14 cellular contexts compared by ENCODE assay signal in the genomic region with DNA sequence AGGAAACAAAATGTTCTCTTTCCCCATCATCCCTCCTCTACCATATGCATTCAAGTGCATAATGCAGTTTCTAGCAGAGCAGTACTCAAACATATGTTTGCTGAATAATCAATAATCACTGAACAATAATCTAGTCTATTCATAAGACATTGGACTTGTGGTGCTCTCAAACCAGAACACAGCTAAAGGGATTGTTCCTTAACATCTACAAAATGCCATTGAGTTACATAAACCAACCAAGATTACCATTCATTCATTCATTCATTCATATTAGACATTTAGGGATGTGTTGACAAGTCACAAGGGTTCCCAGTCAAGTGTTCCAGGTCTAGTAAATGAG. TPM values are rescaled to one million over a fixed set of nuclear protein-coding genes. Genes with fewer than 3 reads are reported as not detected.
DNase-seq lines count a peak whose midpoint lies in the region; ATAC-seq and TF ChIP-seq lines count a peak whose summit lies in the region.
"Had no signal": no experiment of that assay in that cellular context is flagged by ENCODE, and none has a peak within 500 bp of the region (broad histone marks: within the 10 kb centered on the region; RNA-seq: fewer than 3 reads in every experiment).

No MANE protein-coding gene starts in this region.

- H3K18ac ChIP-seq in H9 (ENCODE audit: insufficient read length, low read depth, low read length), result no peak overlapping the region

- H2AK5ac ChIP-seq in H9 (ENCODE audit: insufficient read length, low read length), result no peak overlapping the region

- H4K91ac ChIP-seq in H9 (ENCODE audit: insufficient read length, low read depth, low read length), result no peak overlapping the region

- H3K9ac ChIP-seq in BLaER1 treated with 17β-estradiol and CSF1 and Interleukin-3, amounts not matched to agents 10 nM and 100 nM, result peak overlapping the region in 1 of 11 experiments; percentile 53; a peak in 2 of 22 replicates
- H3K9ac ChIP-seq in neural progenitor cell (no peak overlapping the region), H9 (ENCODE audit: extremely low read depth, insufficient read length, low read length) (no peak overlapping the region)

- H3K79me2 ChIP-seq in DOHH2 (ENCODE audit: control insufficient read depth, low read length) (peaks cover 72% of the 10 kb centered on the region), neural progenitor cell (ENCODE audit: low read depth) (peaks cover 57% of the 10 kb centered on the region), H9 (ENCODE audit: insufficient read depth, low read length) (peaks cover 6% of the 10 kb centered on the region; the same call in 1 of the 2 replicates)

- peak overlapping the region in 8 of 11 experiments; percentile 49 to 81 (median 64); a peak in 14 of 22 replicates for H3K27ac ChIP-seq in BLaER1 treated with 17β-estradiol and CSF1 and Interleukin-3, amounts not matched to agents 10 nM and 100 nM
- H3K27ac ChIP-seq in DOHH2 (ENCODE audit: low read depth, low read length) (no peak overlapping the region), neural progenitor cell (no peak overlapping the region), H9 (ENCODE audit: insufficient read length, low read depth, low read length) (no peak overlapping the region)

- H4K8ac ChIP-seq in H9 (replicated peaks; ENCODE audit: insufficient read length, low read depth, low read length), result no peak overlapping the region

- peaks cover 6% of the 10 kb centered on the region for H3K23me2 ChIP-seq in H9 (ENCODE audit: insufficient read length, low read depth, low read length, poor library complexity, severe bottlenecking)

- H4K5ac ChIP-seq in H9 (ENCODE audit: insufficient read length, low read depth, low read length), result no peak overlapping the region

- ATAC-seq in naive B cell (ENCODE audit: low read depth in 2 of 2), result no peak
- no peak for ATAC-seq in GM21529 (IDR thresholded peaks at IDR 0.05; ENCODE audit: unreplicated experiment)
- ATAC-seq in GM18498 (IDR thresholded peaks at IDR 0.05; ENCODE audit: unreplicated experiment), result no peak
- ATAC-seq: GM23338 had no signal

- H3K36me3 ChIP-seq in BLaER1 treated with 17β-estradiol and CSF1 and Interleukin-3, amounts not matched to agents 10 nM and 100 nM, result peaks cover 0 to 6% (median under 1%) of the 10 kb centered on the region in 11 experiments; a peak in 14 of 22 replicates
- H3K36me3 ChIP-seq in DOHH2 (ENCODE audit: control insufficient read depth, low read length) (peaks cover 28% of the 10 kb centered on the region), neural progenitor cell (no peaks in the 10 kb centered on the region)

- H2AFZ ChIP-seq in neural progenitor cell (replicated peaks) (no peak overlapping the region), H9 (ENCODE audit: low read length) (no peak overlapping the region)
- H2AFZ ChIP-seq: GM23338 had no signal

- H3K27me3 Mint-ChIP-seq in activated T-helper 2 cell treated with anti-CD3 and anti-CD28 coated beads, Interferon-gamma antibody, Interleukin-2, Interleukin-4, amounts not matched to agents 10 μg/mL and 5 μg/mL and 100 μg/mL, durations not matched to agents 14 hours and 24 hours and 36 hours (ENCODE audit: low read depth), result no peaks in the 10 kb centered on the region
- H3K27me3 Mint-ChIP-seq in naive B cell (no peaks in the 10 kb centered on the region), neural progenitor cell (ENCODE audit: insufficient read depth, low read depth) (peaks cover 4% of the 10 kb centered on the region), H9 (ENCODE audit: low read depth) (no peaks in the 10 kb centered on the region; the same call in 1 of the 2 replicates)

- H2BK15ac ChIP-seq in H9 (ENCODE audit: low read depth, low read length), result no peak overlapping the region

- no peaks in the 10 kb centered on the region for H3K9me3 ChIP-seq in BLaER1 treated with 17β-estradiol and CSF1 and Interleukin-3, amounts not matched to agents 10 nM and 100 nM (replicated peaks in 1 of 11)
- H3K9me3 ChIP-seq in DOHH2 (ENCODE audit: control insufficient read depth, insufficient read depth, low read length) (no peaks in the 10 kb centered on the region), neural progenitor cell (ENCODE audit: low read depth) (no peaks in the 10 kb centered on the region), H9 (ENCODE audit: control insufficient read depth, low read depth, low read length) (no peaks in the 10 kb centered on the region)

- H3K79me1 ChIP-seq in H9 (ENCODE audit: insufficient read depth, low read depth, low read length, poor library complexity, severe bottlenecking), result peaks cover 2% of the 10 kb centered on the region

- H3K9me2 ChIP-seq in DOHH2 (replicated peaks; ENCODE audit: control insufficient read depth, low read length), result no peaks in the 10 kb centered on the region

- no peak overlapping the region for H2BK12ac ChIP-seq in H9 (ENCODE audit: insufficient read length, low read depth, low read length)

- H3K56ac ChIP-seq in H9 (ENCODE audit: insufficient read length, low read depth, low read length), result no peak overlapping the region

- peaks cover 18 to 40% (median 25%) of the 10 kb centered on the region in 10 experiments for H3K4me1 ChIP-seq in BLaER1 treated with 17β-estradiol and CSF1 and Interleukin-3, amounts not matched to agents 10 nM and 100 nM
- H3K4me1 ChIP-seq in DOHH2 (ENCODE audit: control insufficient read depth, low read length) (peaks cover 30% of the 10 kb centered on the region), neural progenitor cell (peaks cover 7% of the 10 kb centered on the region), H9 (ENCODE audit: insufficient read depth, low read length) (no peaks in the 10 kb centered on the region)

- peaks cover 0 to 5% (median 0%) of the 10 kb centered on the region in 11 experiments; a peak in 6 of 22 replicates for H4K20me1 ChIP-seq in BLaER1 treated with 17β-estradiol and CSF1 and Interleukin-3, amounts not matched to agents 10 nM and 100 nM
- H4K20me1 ChIP-seq in DOHH2 (ENCODE audit: control insufficient read depth, insufficient read depth, low read depth, low read length), result no peaks in the 10 kb centered on the region; the same call in 1 of the 2 replicates
- H4K20me1 ChIP-seq in neural progenitor cell (ENCODE audit: low read depth), result peaks cover 10% of the 10 kb centered on the region
- H4K20me1 ChIP-seq in H9 (ENCODE audit: control insufficient read depth, insufficient read depth, insufficient read length), result no peaks in the 10 kb centered on the region

- no peak overlapping the region for H3T11ph ChIP-seq in H9 (ENCODE audit: low read length)

- peak overlapping the region; percentile 35 for H3K4me3 Mint-ChIP-seq in activated T-helper 2 cell treated with anti-CD3 and anti-CD28 coated beads, Interferon-gamma antibody, Interleukin-2, Interleukin-4, amounts not matched to agents 10 μg/mL and 5 μg/mL and 100 μg/mL, durations not matched to agents 14 hours and 24 hours and 36 hours (ENCODE audit: low read depth)
- H3K4me3 Mint-ChIP-seq in naive B cell (peak overlapping the region in 7 of 8 donors; percentile 2 to 91 (median 31)), neural progenitor cell (no peak overlapping the region), H9 (no peak overlapping the region)
- H3K4me3 Mint-ChIP-seq: GM23338 had no signal

- H3K9me3 Mint-ChIP-seq in activated T-helper 2 cell treated with anti-CD3 and anti-CD28 coated beads, Interferon-gamma antibody, Interleukin-2, Interleukin-4, amounts not matched to agents 10 μg/mL and 5 μg/mL and 100 μg/mL, durations not matched to agents 14 hours and 24 hours and 36 hours, result no peaks in the 10 kb centered on the region
- H3K9me3 Mint-ChIP-seq in naive B cell, result peaks cover 0 to 5% (median 0%) of the 10 kb centered on the region in 7 donors
- no peaks in the 10 kb centered on the region for H3K9me3 Mint-ChIP-seq in neural progenitor cell
- H3K9me3 Mint-ChIP-seq in H9, result no peaks in the 10 kb centered on the region; a peak in 1 of 5 replicates
- H3K9me3 Mint-ChIP-seq: GM23338 had no signal

- peak overlapping the region; percentile 54 for H3K27ac Mint-ChIP-seq in activated T-helper 2 cell treated with anti-CD3 and anti-CD28 coated beads, Interferon-gamma antibody, Interleukin-2, Interleukin-4, amounts not matched to agents 10 μg/mL and 5 μg/mL and 100 μg/mL, durations not matched to agents 14 hours and 24 hours and 36 hours
- H3K27ac Mint-ChIP-seq in naive B cell, result peak overlapping the region in 4 of 6 donors; percentile 42 to 84 (median 66)
- no peak overlapping the region for H3K27ac Mint-ChIP-seq in neural progenitor cell
- H3K27ac Mint-ChIP-seq in H9, result no peak overlapping the region
- H3K27ac Mint-ChIP-seq: GM23338 had no signal

- intact Hi-C loops in activated T-helper 2 cell treated with anti-CD3 and anti-CD28 coated beads, Interferon-gamma antibody, Interleukin-2, Interleukin-4, amounts not matched to agents 10 μg/mL and 5 μg/mL and 100 μg/mL, durations not matched to agents 14 hours and 24 hours and 36 hours (cut with micrococcal nuclease), result no loop called here

- H2BK20ac ChIP-seq in H9 (ENCODE audit: low read depth, low read length, poor library complexity, severe bottlenecking), result no peak overlapping the region

- H2BK120ac ChIP-seq in H9 (ENCODE audit: low read depth, low read length, poor library complexity, severe bottlenecking), result no peak overlapping the region

- peaks cover 34% of the 10 kb centered on the region for H3K36me3 Mint-ChIP-seq in activated T-helper 2 cell treated with anti-CD3 and anti-CD28 coated beads, Interferon-gamma antibody, Interleukin-2, Interleukin-4, amounts not matched to agents 10 μg/mL and 5 μg/mL and 100 μg/mL, durations not matched to agents 14 hours and 24 hours and 36 hours (ENCODE audit: low read depth)
- H3K36me3 Mint-ChIP-seq in naive B cell (peaks cover 3 to 4% of the 10 kb centered on the region in 2 donors), neural progenitor cell (peaks cover 22% of the 10 kb centered on the region), H9 (ENCODE audit: insufficient read depth in 1 of 3, low read depth in 3 of 3) (peaks cover 7 to 23% (median 12%) of the 10 kb centered on the region in 3 experiments)

- no peak overlapping the region for H3K4ac ChIP-seq in H9 (ENCODE audit: low read depth, low read length)

- TF ChIP-seq CTCF in DOHH2 (IDR thresholded peaks at IDR 0.05; ENCODE audit: low read depth, low read length, poor library complexity, severe bottlenecking), result no peak
- no peak for TF ChIP-seq CTCF in neural progenitor cell (IDR thresholded peaks at IDR 0.05)
- no peak for TF ChIP-seq CTCF in H9 (conservative IDR thresholded peaks at IDR 0.05)

- H3K4me1 Mint-ChIP-seq in activated T-helper 2 cell treated with anti-CD3 and anti-CD28 coated beads, Interferon-gamma antibody, Interleukin-2, Interleukin-4, amounts not matched to agents 10 μg/mL and 5 μg/mL and 100 μg/mL, durations not matched to agents 14 hours and 24 hours and 36 hours (ENCODE audit: low read depth), result peaks cover 31% of the 10 kb centered on the region
- H3K4me1 Mint-ChIP-seq in naive B cell (peaks cover 33 to 60% (median 46%) of the 10 kb centered on the region in 3 donors), neural progenitor cell (peaks cover 28% of the 10 kb centered on the region), H9 (peaks cover 19 to 23% of the 10 kb centered on the region in 2 experiments)

- H3K23ac ChIP-seq in H9 (ENCODE audit: insufficient read length, low read depth, low read length), result no peak overlapping the region

- H3F3A ChIP-seq in DOHH2 (ENCODE audit: control insufficient read depth, insufficient read depth) (peaks cover 13% of the 10 kb centered on the region), neural progenitor cell (ENCODE audit: low read depth) (peaks cover 30% of the 10 kb centered on the region)

- no peaks in the 10 kb centered on the region for H3K27me3 ChIP-seq in BLaER1 treated with 17β-estradiol and CSF1 and Interleukin-3, amounts not matched to agents 10 nM and 100 nM
- no peaks in the 10 kb centered on the region for H3K27me3 ChIP-seq in DOHH2 (ENCODE audit: control insufficient read depth, low read length)
- H3K27me3 ChIP-seq in neural progenitor cell, result no peaks in the 10 kb centered on the region
- no peaks in the 10 kb centered on the region for H3K27me3 ChIP-seq in H9 (ENCODE audit: insufficient read depth, low read length)

- no peak overlapping the region for H2BK5ac ChIP-seq in H9 (ENCODE audit: insufficient read length, low read length)

- no peak for DNase-seq in activated T-helper 2 cell treated with anti-CD3 and anti-CD28 coated beads, Interferon-gamma antibody, Interleukin-2, Interleukin-4, amounts not matched to agents 10 μg/mL and 5 μg/mL and 100 μg/mL, durations not matched to agents 14 hours and 24 hours and 36 hours (ENCODE audit: low spot score)
- no peak for DNase-seq in naive B cell
- DNase-seq in neural progenitor cell (ENCODE audit: low spot score), result no peak
- DNase-seq in H9, result no peak
- DNase-seq: COR-L47, islet precursor cell, NCI-H2081, retina, SHP77 treated with DMSO at 0.1 percent for 48 hours had no signal

- H3K14ac ChIP-seq in H9 (ENCODE audit: insufficient read depth, low read length), result no peak overlapping the region

- H3K4me3 ChIP-seq in BLaER1 treated with 17β-estradiol and CSF1 and Interleukin-3, amounts not matched to agents 10 nM and 100 nM, result no peak overlapping the region; a peak in 1 of 20 replicates
- H3K4me3 ChIP-seq in DOHH2 (ENCODE audit: low read length), result peak overlapping the region; percentile 44
- H3K4me3 ChIP-seq in neural progenitor cell, result no peak overlapping the region
- H3K4me3 ChIP-seq: GM23338 had no signal

- peak overlapping the region; percentile 40 to 91 (median 69) for H3K4me2 ChIP-seq in BLaER1 treated with 17β-estradiol and CSF1 and Interleukin-3, amounts not matched to agents 10 nM and 100 nM
- peak overlapping the region; percentile 59 for H3K4me2 ChIP-seq in DOHH2 (ENCODE audit: low read length)
- no peak overlapping the region for H3K4me2 ChIP-seq in neural progenitor cell
- no peak overlapping the region for H3K4me2 ChIP-seq in H9 (ENCODE audit: insufficient read depth, insufficient read length, low read length)
- H3K4me2 ChIP-seq: GM23338 had no signal

RNA-seq across cellular contexts. Expression of a gene that starts 3.9 kb away (rescaled TPM):
- 12.0 and 12.3 TPM in 2 replicates for total RNA-seq in activated T-helper 2 cell treated with anti-CD3 and anti-CD28 coated beads, Interferon-gamma antibody, Interleukin-2, Interleukin-4, amounts not matched to agents 10 μg/mL and 5 μg/mL and 100 μg/mL, durations not matched to agents 14 hours and 24 hours and 36 hours
- polyA plus RNA-seq in naive B cell (ENCODE audit: low read depth in 6 of 6), result 1 to 10 TPM in 4 of 6 donors, under 1 TPM in 1, not detected in 1; 0.90 to 3.5 (median 1.6) TPM
- 23.2 and 24.6 TPM in 2 replicates for total RNA-seq in neural progenitor cell (ENCODE audit: low replicate concordance)
- total RNA-seq in H9 (2021), result 8.0 and 9.2 TPM in 2 replicates

RNA-seq across cellular contexts. Expression of a gene that starts 4.3 kb away (rescaled TPM):
- 1,030 and 1,063 TPM in 2 replicates for total RNA-seq in activated T-helper 2 cell treated with anti-CD3 and anti-CD28 coated beads, Interferon-gamma antibody, Interleukin-2, Interleukin-4, amounts not matched to agents 10 μg/mL and 5 μg/mL and 100 μg/mL, durations not matched to agents 14 hours and 24 hours and 36 hours
- 1,000 to 10,000 TPM; 1,837 to 3,584 (median 3,029) TPM for polyA plus RNA-seq in naive B cell (ENCODE audit: low read depth in 6 of 6)
- 2,670 and 2,741 TPM in 2 replicates for total RNA-seq in neural progenitor cell (ENCODE audit: low replicate concordance)
- 1,367 and 1,415 TPM in 2 replicates for total RNA-seq in H9 (2021)

RNA-seq across cellular contexts. Expression of a gene that starts 40.8 kb away (rescaled TPM):
- 40.2 and 42.7 TPM in 2 replicates for total RNA-seq in activated T-helper 2 cell treated with anti-CD3 and anti-CD28 coated beads, Interferon-gamma antibody, Interleukin-2, Interleukin-4, amounts not matched to agents 10 μg/mL and 5 μg/mL and 100 μg/mL, durations not matched to agents 14 hours and 24 hours and 36 hours
- 10 to 100 TPM in 5 of 6 donors, 1 to 10 TPM in 1; 7.3 to 23.2 (median 16.5) TPM for polyA plus RNA-seq in naive B cell (ENCODE audit: low read depth in 6 of 6)
- 34.1 and 39.2 TPM in 2 replicates for total RNA-seq in neural progenitor cell (ENCODE audit: low replicate concordance)
- total RNA-seq in H9 (2021), result 35.6 and 36.4 TPM in 2 replicates

Comparison
In these comparisons a context has a peak if more than half of its experiments do, and no peak if none do; other contexts are left out.
1. H3K27ac ChIP-seq: peak in BLaER1 treated with 17β-estradiol and CSF1 and Interleukin-3, amounts not matched to agents 10 nM and 100 nM (8 of 11); none in DOHH2 (single experiment), neural progenitor cell (single experiment) and H9 (single experiment).
2. H3K4me2 ChIP-seq: peak in BLaER1 treated with 17β-estradiol and CSF1 and Interleukin-3, amounts not matched to agents 10 nM and 100 nM (11 of 11) and DOHH2 (single experiment); none in neural progenitor cell (single experiment) and H9 (single experiment).
3. H3K27ac Mint-ChIP-seq: peak in activated T-helper 2 cell treated with anti-CD3 and anti-CD28 coated beads, Interferon-gamma antibody, Interleukin-2, Interleukin-4, amounts not matched to agents 10 μg/mL and 5 μg/mL and 100 μg/mL, durations not matched to agents 14 hours and 24 hours and 36 hours (single experiment) and naive B cell (4 of 6); none in neural progenitor cell (single experiment) and H9 (0 of 3).
4. H3K4me3 Mint-ChIP-seq: peak in activated T-helper 2 cell treated with anti-CD3 and anti-CD28 coated beads, Interferon-gamma antibody, Interleukin-2, Interleukin-4, amounts not matched to agents 10 μg/mL and 5 μg/mL and 100 μg/mL, durations not matched to agents 14 hours and 24 hours and 36 hours (single experiment) and naive B cell (7 of 8); none in neural progenitor cell (single experiment) and H9 (0 of 2).